1 cellular context compared by ENCODE assay signal in genomic region chr3:45593708-45594601, GRCh38.
A peak's percentile ranks its signal among the peaks of the same experiment; 100 is the strongest.
TF ChIP-seq lines count a peak whose summit lies in the region.

No MANE protein-coding gene starts in this region.

TF ChIP-seq in WTC11, 78 proteins besides CTCF, POLR2A, EP300 and RAD21 (continued from another document and continues in another):
- TF ChIP-seq ZNF425 (CRISPR knock-in tag; conservative IDR thresholded peaks at IDR 0.05) (no peak), GABPB1 (CRISPR knock-in tag; IDR thresholded peaks at IDR 0.05) (no peak), NFE2L1 (CRISPR knock-in tag; IDR thresholded peaks at IDR 0.05) (no peak), AFF4 (CRISPR knock-in tag; IDR thresholded peaks at IDR 0.05; ENCODE audit: borderline replicate concordance) (no peak), MXD4 (CRISPR knock-in tag; IDR thresholded peaks at IDR 0.05; ENCODE audit: borderline replicate concordance) (no peak), ZSCAN18 (CRISPR knock-in tag; IDR thresholded peaks at IDR 0.05) (no peak), TP53 (CRISPR knock-in tag; IDR thresholded peaks at IDR 0.05) (peak; percentile 49; the same call in 1 of the 2 replicates), ZNF138 (CRISPR knock-in tag; conservative IDR thresholded peaks at IDR 0.05) (no peak; the same call in 1 of the 2 replicates), ETV6 (CRISPR knock-in tag; IDR thresholded peaks at IDR 0.05) (no peak; the same call in 1 of the 2 replicates), PRDM15 (CRISPR knock-in tag; IDR thresholded peaks at IDR 0.05) (no peak), ATF2 (CRISPR knock-in tag; IDR thresholded peaks at IDR 0.05; ENCODE audit: borderline replicate concordance, low read depth) (no peak), NR1H2 (CRISPR knock-in tag; IDR thresholded peaks at IDR 0.05) (no peak), SMAD3 (CRISPR knock-in tag; IDR thresholded peaks at IDR 0.05; ENCODE audit: borderline replicate concordance) (no peak), JAZF1 (CRISPR knock-in tag; IDR thresholded peaks at IDR 0.05) (no peak), CREM (CRISPR knock-in tag; IDR thresholded peaks at IDR 0.05) (peak; percentile 46; the same call in 1 of the 2 replicates), HMGA2 (CRISPR knock-in tag; IDR thresholded peaks at IDR 0.05) (no peak), ZBTB21 (CRISPR knock-in tag; IDR thresholded peaks at IDR 0.05; ENCODE audit: borderline replicate concordance) (peak; percentile 7; the same call in 1 of the 2 replicates), ZMAT4 (CRISPR knock-in tag; IDR thresholded peaks at IDR 0.05) (no peak), GRHL2 (CRISPR knock-in tag; IDR thresholded peaks at IDR 0.05; ENCODE audit: insufficient replicate concordance, severe bottlenecking) (no peak), ZNF423 (CRISPR knock-in tag; IDR thresholded peaks at IDR 0.05) (no peak), CDX4 (CRISPR knock-in tag; IDR thresholded peaks at IDR 0.05; ENCODE audit: borderline replicate concordance) (no peak), ATF6 (CRISPR knock-in tag; IDR thresholded peaks at IDR 0.05) (no peak), FOXK1 (CRISPR knock-in tag; IDR thresholded peaks at IDR 0.05) (no peak), OVOL2 (CRISPR knock-in tag; IDR thresholded peaks at IDR 0.05; ENCODE audit: borderline replicate concordance) (no peak), SP1 (CRISPR knock-in tag; conservative IDR thresholded peaks at IDR 0.05) (peak; percentile 76), E2F1 (CRISPR knock-in tag; IDR thresholded peaks at IDR 0.05) (no peak), NR2C2 (CRISPR knock-in tag; IDR thresholded peaks at IDR 0.05) (no peak), ZNF671 (CRISPR knock-in tag; IDR thresholded peaks at IDR 0.05) (no peak), SMAD4 (CRISPR knock-in tag; IDR thresholded peaks at IDR 0.05) (no peak; the same call in 1 of the 2 replicates), GTF2I (CRISPR knock-in tag; conservative IDR thresholded peaks at IDR 0.05) (no peak), NFYB (CRISPR knock-in tag; conservative IDR thresholded peaks at IDR 0.05; ENCODE audit: low read depth) (no peak), TEAD4 (CRISPR knock-in tag; IDR thresholded peaks at IDR 0.05) (no peak), TEAD1 (CRISPR knock-in tag; IDR thresholded peaks at IDR 0.05) (peak; percentile 42; the same call in 1 of the 2 replicates), ZNF121 (CRISPR knock-in tag; IDR thresholded peaks at IDR 0.05) (no peak), KAT7 (CRISPR knock-in tag; IDR thresholded peaks at IDR 0.05; ENCODE audit: borderline replicate concordance) (peak; percentile 13; the same call in 1 of the 2 replicates), NFATC4 (CRISPR knock-in tag; IDR thresholded peaks at IDR 0.05) (no peak), ZNF396 (CRISPR knock-in tag; IDR thresholded peaks at IDR 0.05; ENCODE audit: borderline replicate concordance) (no peak), RELA (CRISPR knock-in tag; IDR thresholded peaks at IDR 0.05; ENCODE audit: borderline replicate concordance) (0 out of 2 replicates have a peak, but pooled peaks have one; percentile 17), ZNF232 (CRISPR knock-in tag; IDR thresholded peaks at IDR 0.05) (no peak), ERG (CRISPR knock-in tag; IDR thresholded peaks at IDR 0.05) (no peak)
